In the genomic region with DNA sequence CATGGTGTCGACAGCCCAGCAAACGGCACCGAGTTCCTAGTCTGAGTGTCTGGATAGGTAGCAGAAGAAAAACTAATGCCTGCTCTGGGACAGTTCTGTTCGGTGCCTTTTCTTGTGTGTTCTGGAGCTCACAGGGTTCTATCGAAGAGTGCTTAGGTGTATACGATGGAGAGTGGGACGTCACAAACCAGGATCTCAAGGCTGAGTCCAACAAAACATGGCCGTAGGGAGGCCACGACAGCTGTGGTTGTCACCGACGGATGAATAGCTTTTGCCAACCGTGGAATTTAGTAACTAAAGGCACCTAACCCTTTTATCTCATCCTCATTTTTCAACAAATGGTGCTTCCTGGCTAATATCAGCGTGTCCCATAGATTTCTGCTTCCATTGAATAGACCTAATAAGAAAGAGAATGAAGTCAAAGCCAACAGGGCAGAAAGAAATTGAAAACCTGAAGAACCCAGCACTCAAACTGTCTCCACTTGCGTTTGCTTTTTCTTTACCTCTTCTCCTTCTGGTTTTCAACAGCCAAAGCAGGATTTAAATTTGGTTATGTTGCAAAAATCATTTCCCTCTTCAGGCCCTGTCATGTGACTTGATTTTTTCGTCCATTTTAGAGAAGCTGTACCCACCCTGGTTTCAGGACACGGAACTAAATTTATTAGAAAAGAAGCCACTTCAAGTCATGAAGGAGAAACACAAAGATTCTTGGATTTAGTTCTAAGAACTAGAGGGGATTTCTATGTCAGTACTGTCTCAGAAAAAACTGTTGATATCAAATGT, we compare ENCODE assay signal across 8 cellular contexts. TPM values are rescaled to one million over a fixed set of nuclear protein-coding genes. Genes with fewer than 3 reads are reported as not detected.
DNase-seq lines count a peak whose midpoint lies in the region; ATAC-seq, FAIRE-seq and TF ChIP-seq lines count a peak whose summit lies in the region.

No MANE protein-coding gene starts in this region.

- CTCF ChIA-PET in activated CD4-positive, alpha-beta T cell treated with anti-CD3 and anti-CD28 coated beads for 36 hours (lab: Charles Lee): interaction anchor here (0.7 to 2.5 kb wide), 4 partner anchors 36 to 322 kb away, joined by 3 to 12 read pairs (median 3); a partner anchor contains a TSS

- peak; percentile 1 for ATAC-seq in activated CD4-positive, alpha-beta T cell treated with anti-CD3 and anti-CD28 coated beads for 36 hours
- no peak for ATAC-seq in HG02938 (IDR thresholded peaks at IDR 0.05; ENCODE audit: unreplicated experiment)

- peak overlapping the region; percentile 93 for H3K4me3 Mint-ChIP-seq in activated CD4-positive, alpha-beta T cell treated with anti-CD3 and anti-CD28 coated beads for 36 hours

- H3K27me3 Mint-ChIP-seq in activated CD4-positive, alpha-beta T cell treated with anti-CD3 and anti-CD28 coated beads for 36 hours: no peaks in the 10 kb centered on the region

- peaks cover 3 to 11% of the 10 kb centered on the region in 2 donors for H3K4me1 ChIP-seq in mucosa of rectum (ENCODE audit: control insufficient read depth in 2 of 2, insufficient read depth in 2 of 2, low read length in 2 of 2)

- POLR2A ChIA-PET in activated CD4-positive, alpha-beta T cell treated with anti-CD3 and anti-CD28 coated beads for 36 hours (lab: Charles Lee): interaction anchor here (0.6 to 1.7 kb wide), 5 partner anchors 19 to 596 kb away, joined by 3 to 5 read pairs (median 4); a partner anchor contains a TSS

- FAIRE-seq in bronchial epithelial cell (lab: Jason Lieb, UNC): no peak
- no peak for FAIRE-seq in D721Med (lab: Jason Lieb, UNC)

- DNase-seq in activated CD4-positive, alpha-beta T cell treated with anti-CD3 and anti-CD28 coated beads for 36 hours: no peak
- DNase-seq in activated CD4-positive, alpha-beta T cell treated with anti-CD3 and anti-CD28 coated beads for 1 hour: no peak
- peak; percentile 8 for DNase-seq in NB4 (ENCODE audit: low read depth)
- DNase-seq in bronchial epithelial cell (ENCODE audit: low read depth): no peak
- no peak for DNase-seq in D721Med (ENCODE audit: insufficient read length, low spot score)
- no peak for DNase-seq in kidney tubule cell (ENCODE audit: low spot score)

- peak overlapping the region; percentile 78 for H3K4me3 ChIP-seq in NB4 (ENCODE audit: low read depth, low read length)
- H3K4me3 ChIP-seq in bronchial epithelial cell (ENCODE audit: low read depth, low read length): peak overlapping the region; percentile 94
- peak overlapping the region; percentile 95 to 96 for H3K4me3 ChIP-seq in mucosa of rectum (ENCODE audit: low read length in 2 of 2)

- intact Hi-C loops in activated CD4-positive, alpha-beta T cell treated with anti-CD3 and anti-CD28 coated beads for 36 hours (cut with DNase I, micrococcal nuclease): loop anchor here (1.0 to 10.0 kb wide), 13 partner anchors 44 to 996 kb away; a partner anchor contains a TSS

- peaks cover 22% of the 10 kb centered on the region for H3K36me3 Mint-ChIP-seq in activated CD4-positive, alpha-beta T cell treated with anti-CD3 and anti-CD28 coated beads for 36 hours (ENCODE audit: low read depth)

- H3K27me3 ChIP-seq in bronchial epithelial cell (ENCODE audit: control insufficient read depth, insufficient read depth, low read length) (no peaks in the 10 kb centered on the region), mucosa of rectum (ENCODE audit: control insufficient read depth in 2 of 2, insufficient read depth in 2 of 2, low read length in 2 of 2) (no peaks in the 10 kb centered on the region)

- no peaks in the 10 kb centered on the region for H3K9me3 ChIP-seq in mucosa of rectum (ENCODE audit: control insufficient read depth in 2 of 2, low read length in 2 of 2)

- peaks cover 8% of the 10 kb centered on the region for H3K9me3 Mint-ChIP-seq in activated CD4-positive, alpha-beta T cell treated with anti-CD3 and anti-CD28 coated beads for 36 hours (ENCODE audit: low read depth)

- peak overlapping the region; percentile 91 for H3K27ac Mint-ChIP-seq in activated CD4-positive, alpha-beta T cell treated with anti-CD3 and anti-CD28 coated beads for 36 hours

- peak overlapping the region; percentile 61 to 88 for H3K9ac ChIP-seq in mucosa of rectum (ENCODE audit: low read depth in 1 of 2, low read length in 2 of 2)

- peaks cover 56% of the 10 kb centered on the region for H3K4me1 Mint-ChIP-seq in activated CD4-positive, alpha-beta T cell treated with anti-CD3 and anti-CD28 coated beads for 36 hours

- peak overlapping the region; percentile 90 to 93 for H3K27ac ChIP-seq in mucosa of rectum (ENCODE audit: low read depth in 2 of 2, low read length in 2 of 2)

- TF ChIP-seq CTCF in NB4 (IDR thresholded peaks at IDR 0.05; ENCODE audit: low read depth, low read length) (no peak), bronchial epithelial cell (IDR thresholded peaks at IDR 0.05; ENCODE audit: insufficient read depth, low read length, severe bottlenecking) (no peak), D721Med (IDR thresholded peaks at IDR 0.05; ENCODE audit: insufficient read depth, missing control alignments) (no peak)

- H3K36me3 ChIP-seq in bronchial epithelial cell (ENCODE audit: control insufficient read depth, insufficient read depth, low read length) (no peaks in the 10 kb centered on the region), mucosa of rectum (ENCODE audit: control insufficient read depth in 2 of 2, insufficient read depth in 2 of 2, low read length in 2 of 2) (peaks cover 3 to 6% of the 10 kb centered on the region in 2 donors)

- no peak for TF ChIP-seq POLR2A in NB4 (IDR thresholded peaks at IDR 0.05; ENCODE audit: extremely low read depth, insufficient read length)

RNA-seq across cellular contexts. Expression of a gene that starts 0.8 kb away (rescaled TPM):
- total RNA-seq in activated CD4-positive, alpha-beta T cell treated with anti-CD3 and anti-CD28 coated beads for 36 hours: 10 to 100 TPM in 1 of 2 experiments, 1 to 10 TPM in 1; 6.3 to 10.5 TPM
- 2.6 and 3.8 TPM in 2 replicates for total RNA-seq in bronchial epithelial cell

RNA-seq across cellular contexts. Expression of a gene that starts 42.9 kb away (rescaled TPM):
- 10 to 100 TPM; 52.4 to 59.1 TPM for total RNA-seq in activated CD4-positive, alpha-beta T cell treated with anti-CD3 and anti-CD28 coated beads for 36 hours
- 25.6 and 26.6 TPM in 2 replicates for total RNA-seq in bronchial epithelial cell
